Comparison of ENCODE assay signal across 8 cellular contexts in genomic region chr11:48063424-48063978, GRCh38.
DNase-seq lines count a peak whose midpoint lies in the region; ATAC-seq and TF ChIP-seq lines count a peak whose summit lies in the region.
"Had no signal": no experiment of that assay in that cellular context is flagged by ENCODE, and none has a peak within 500 bp of the region (broad histone marks: within the 10 kb centered on the region; RNA-seq: fewer than 3 reads in every experiment).

No MANE protein-coding gene starts in this region.

- H3K36me3 ChIP-seq in suprapubic skin, result no peaks in the 10 kb centered on the region

- H3K9me3 ChIP-seq in suprapubic skin, result no peaks in the 10 kb centered on the region

- WGBS in suprapubic skin, result 32% methylated on average over 2 of the region's 2 CpGs

- no peak for TF ChIP-seq EP300 in suprapubic skin (IDR thresholded peaks at IDR 0.05)

- H3K27ac ChIP-seq in suprapubic skin, result peak overlapping the region; percentile 56

- no peak for TF ChIP-seq POLR2A in suprapubic skin (IDR thresholded peaks at IDR 0.05)

- no peak for TF ChIP-seq CTCF in suprapubic skin (IDR thresholded peaks at IDR 0.05)

- DNase-seq in HS-27A (ENCODE audit: low read depth), result peak; percentile 93
- peak; percentile 95 for DNase-seq in astrocyte of the hippocampus (ENCODE audit: low read depth, low spot score)
- DNase-seq in left lobe of liver (ENCODE audit: low spot score), result no peak
- no peak for DNase-seq in suprapubic skin (ENCODE audit: low spot score in 2 of 2)
- no peak for DNase-seq in NOMO-1 (lab: John Stamatoyannopoulos, UW; ENCODE audit: unreplicated experiment in 2 of 2)
- no peak for DNase-seq in NCI-H1105 treated with DMSO at 0.1 percent for 48 hours (lab: John Stamatoyannopoulos, UW)
- DNase-seq: T1000 had no signal

- no peaks in the 10 kb centered on the region for H3K27me3 ChIP-seq in suprapubic skin

- ATAC-seq in left lobe of liver, result peak; percentile 41
- no peak for ATAC-seq in GM18511 (IDR thresholded peaks at IDR 0.05; ENCODE audit: unreplicated experiment)

- no peak overlapping the region for H3K4me3 ChIP-seq in suprapubic skin

- peaks cover 27% of the 10 kb centered on the region for H3K4me1 ChIP-seq in suprapubic skin

Comparison
In these comparisons a context has a peak if more than half of its experiments do, and no peak if none do; other contexts are left out.
1. DNase-seq: peak in HS-27A (single experiment) and astrocyte of the hippocampus (single experiment); none in left lobe of liver (single experiment), suprapubic skin (0 of 2), NOMO-1 (0 of 2) and NCI-H1105 treated with DMSO at 0.1 percent for 48 hours (single experiment).